In the genomic region with DNA sequence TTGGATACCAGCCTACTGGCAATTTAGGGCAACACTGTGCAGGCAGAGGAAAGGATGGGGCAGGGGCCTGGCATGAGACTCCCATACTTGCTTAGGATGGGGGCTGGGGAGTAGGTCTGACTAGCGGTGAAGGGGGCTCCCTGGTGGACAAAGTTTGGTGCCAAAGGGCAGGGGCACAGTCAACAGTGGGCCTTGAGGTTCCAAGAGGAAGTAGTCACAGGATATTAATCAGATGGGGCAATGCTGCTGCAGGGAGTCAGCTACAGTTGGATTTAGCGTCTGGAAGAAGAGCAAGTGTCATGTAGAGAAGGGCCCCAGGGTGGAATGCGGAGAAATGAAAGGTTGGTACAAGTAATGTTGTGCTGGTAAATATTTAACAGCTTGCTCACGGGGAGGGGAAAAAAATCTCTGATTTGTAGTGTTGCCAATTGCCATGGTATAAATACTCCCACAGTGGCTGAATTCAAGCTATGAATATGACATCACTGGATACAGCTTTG, we compare ENCODE assay signal across 14 cellular contexts.
DNase-seq lines count a peak whose midpoint lies in the region; ATAC-seq and TF ChIP-seq lines count a peak whose summit lies in the region.
"Had no signal": no experiment of that assay in that cellular context is flagged by ENCODE, and none has a peak within 500 bp of the region (broad histone marks: within the 10 kb centered on the region; RNA-seq: fewer than 3 reads in every experiment).

No MANE protein-coding gene starts in this region.

- no peaks in the 10 kb centered on the region for H3K79me2 ChIP-seq in osteoblast (ENCODE audit: insufficient read depth, low read length)

- H3K4me1 ChIP-seq in osteoblast (ENCODE audit: insufficient read depth, low read length), result peaks cover 3% of the 10 kb centered on the region

- no peak overlapping the region for H2AFZ ChIP-seq in osteoblast (ENCODE audit: low read length)
- H2AFZ ChIP-seq: GM23338 had no signal

- TF ChIP-seq CTCF in RWPE1 (conservative IDR thresholded peaks at IDR 0.05; ENCODE audit: low read depth), result no peak
- TF ChIP-seq CTCF in osteoblast (IDR thresholded peaks at IDR 0.05; ENCODE audit: extremely low read depth, low read depth, low read length), result no peak

- H3K36me3 ChIP-seq in osteoblast (ENCODE audit: insufficient read depth, low read length), result no peaks in the 10 kb centered on the region
- H3K36me3 ChIP-seq: sigmoid colon, stomach had no signal

- POLR2A ChIA-PET in RWPE1 (lab: Yijun Ruan, JAX; ENCODE audit: low non-redundant PET), result no interaction called here

- H3K4me2 ChIP-seq in osteoblast (ENCODE audit: insufficient read depth, low read length), result no peak overlapping the region
- H3K4me2 ChIP-seq: GM23338 had no signal

- H3K27me3 ChIP-seq in osteoblast (ENCODE audit: insufficient read depth, low read length), result peaks cover 18% of the 10 kb centered on the region
- H3K27me3 ChIP-seq: sigmoid colon had no signal

- peak; percentile 64 for ATAC-seq in esophagus mucosa

- H3K27ac ChIP-seq in RWPE1 (peak overlapping the region; percentile 93), osteoblast (ENCODE audit: low read depth, low read length) (no peak overlapping the region)

- H4K20me1 ChIP-seq in osteoblast (ENCODE audit: insufficient read depth, low read length), result no peaks in the 10 kb centered on the region

- CTCF ChIA-PET in RWPE1 (lab: Yijun Ruan, JAX), result no interaction called here

- no peaks in the 10 kb centered on the region for H3K9me3 ChIP-seq in osteoblast (ENCODE audit: low read depth, low read length)
- H3K9me3 ChIP-seq: sigmoid colon had no signal

- DNase-seq in GM04503 (ENCODE audit: low read depth) (peak; percentile 5), RWPE1 (ENCODE audit: low spot score) (peak; percentile 55), osteoblast (ENCODE audit: insufficient read length, low spot score, missing footprints) (peak; percentile 56), pons (ENCODE audit: low spot score) (no peak), A172 (ENCODE audit: low spot score) (no peak), SW480 (ENCODE audit: low spot score) (no peak)
- no peak for DNase-seq in activated naive CD4-positive, alpha-beta T cell treated with anti-CD3 and anti-CD28 coated beads, Interleukin-2, amount 50 U/mL, for 16 hours
- DNase-seq: CD4-positive, CD25-positive, alpha-beta regulatory T cell; GDM1; NCI-H2171 treated with DMSO at 0.1 percent for 48 hours; sigmoid colon; stomach had no signal

- no peak overlapping the region for H3K4me3 ChIP-seq in osteoblast (ENCODE audit: insufficient read depth, low read length)
- H3K4me3 ChIP-seq: GM23338, sigmoid colon, stomach had no signal

Comparison
In these comparisons a context has a peak if more than half of its experiments do, and no peak if none do; other contexts are left out.
1. DNase-seq: peak in GM04503 (single experiment), RWPE1 (single experiment) and osteoblast (single experiment); none in pons (single experiment), A172 (single experiment), SW480 (single experiment) and activated naive CD4-positive, alpha-beta T cell treated with anti-CD3 and anti-CD28 coated beads, Interleukin-2, amount 50 U/mL, for 16 hours (single experiment).